ENCODE assay signal across 32 cellular contexts in the genomic region with DNA sequence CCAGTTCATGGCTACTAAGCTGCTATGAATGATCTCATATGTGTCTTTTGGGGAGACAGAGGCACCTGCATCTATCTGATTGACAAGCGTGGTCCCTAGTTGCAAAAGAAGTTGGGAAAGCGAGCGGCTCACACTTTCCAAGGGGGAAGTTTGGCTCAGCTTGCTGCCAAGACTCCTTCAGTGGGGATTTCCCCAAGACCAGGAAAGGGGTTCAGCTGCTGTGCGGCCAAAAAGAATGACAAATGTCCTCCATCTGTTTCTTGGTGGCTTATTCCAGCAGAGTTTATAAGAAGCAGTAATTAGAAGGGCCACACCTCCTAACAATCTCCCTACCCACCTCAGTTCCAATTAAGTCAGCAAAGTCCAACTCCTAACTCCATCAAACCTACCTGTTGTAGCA.
"Had no signal": no experiment of that assay in that cellular context is flagged by ENCODE, and none has a peak within 500 bp of the region (broad histone marks: within the 10 kb centered on the region; RNA-seq: fewer than 3 reads in every experiment).

No MANE protein-coding gene starts in this region.

- DNase-seq: natural killer cell; occipital lobe; ovary; posterior cingulate gyrus; psoas muscle; right cardiac atrium; right lobe of liver; sigmoid colon; spleen; stimulated activated CD4-positive, alpha-beta T cell treated with anti-CD3 and anti-CD28 coated beads, Interleukin-12 subunit alpha, Interleukin-12 subunit beta, amount 100 ng/mL, for 4 hours; stimulated activated CD4-positive, alpha-beta T cell treated with anti-CD3 and anti-CD28 coated beads, Interleukin-1b, Interleukin-23, amount 100 ng/mL, for 48 hours; stimulated activated CD4-positive, alpha-beta T cell treated with anti-CD3 and anti-CD28 coated beads, Interleukin-4, amount 100 ng/mL, for 1 hour; stimulated activated CD4-positive, alpha-beta T cell treated with anti-CD3 and anti-CD28 coated beads, Interleukin-4, amount 100 ng/mL, for 4 hours; stimulated activated CD8-positive, alpha-beta memory T cell treated with anti-CD3 and anti-CD28 coated beads, Interleukin-4, amount 100 ng/mL, for 48 hours; stimulated activated naive CD4-positive, alpha-beta T cell; stimulated activated naive CD8-positive, alpha-beta T cell treated with anti-CD3 and anti-CD28 coated beads, Interleukin-15, amount 100 ng/mL, for 72 hours; stimulated activated naive CD8-positive, alpha-beta T cell treated with anti-CD3 and anti-CD28 coated beads, Interleukin-15, Interleukin-2, amounts not matched to agents 100 U/mL and 50 U/mL, for 24 hours; substantia nigra; testis; tibial artery; transverse colon; upper lobe of right lung; uterus had no signal

- H3K9me3 ChIP-seq: ovary, psoas muscle, right lobe of liver, sigmoid colon, spleen, suprapubic skin, testis, tibial artery, transverse colon, upper lobe of right lung, uterus had no signal

- H3K4me1 ChIP-seq: neural progenitor cell, parathyroid adenoma, right lobe of liver, sigmoid colon, spleen, suprapubic skin, testis, tibial artery, transverse colon, upper lobe of right lung, uterus had no signal

- H3K36me3 ChIP-seq: neural progenitor cell, ovary, right lobe of liver, sigmoid colon, spleen, suprapubic skin, tibial artery, transverse colon, upper lobe of right lung, uterus had no signal

- H3K36me3 Mint-ChIP-seq: natural killer cell; neural progenitor cell; stimulated activated memory B cell treated with anti-CD40 and anti-IgM and Interleukin-4, amounts not matched to agents 10 μg/mL and 1 μg/mL and 100 μg/mL, for 72 hours; type B pancreatic cell had no signal

- H3K4me2 ChIP-seq: neural progenitor cell, smooth muscle cell had no signal

- H3K9ac ChIP-seq: neural progenitor cell, parathyroid adenoma had no signal

- H3K4me3 ChIP-seq: neural progenitor cell, ovary, psoas muscle, right lobe of liver, sigmoid colon, skin epidermis, smooth muscle cell, spleen, suprapubic skin, testis, tibial artery, transverse colon, upper lobe of right lung, uterus had no signal

- H2AFZ ChIP-seq: neural progenitor cell, parathyroid adenoma had no signal

- H3K27ac ChIP-seq: neural progenitor cell, ovary, parathyroid adenoma, psoas muscle, right lobe of liver, sigmoid colon, skin epidermis, spleen, suprapubic skin, testis, tibial artery, transverse colon, upper lobe of right lung, uterus had no signal

- H3K4me1 Mint-ChIP-seq: natural killer cell; stimulated activated memory B cell treated with anti-CD40 and anti-IgM and Interleukin-4, amounts not matched to agents 10 μg/mL and 1 μg/mL and 100 μg/mL, for 72 hours; stimulated activated naive CD8-positive, alpha-beta T cell treated with anti-CD3 and anti-CD28 coated beads, Interleukin-15, amount 100 ng/mL, for 72 hours had no signal

- H3K4me3 Mint-ChIP-seq: natural killer cell; nephron; neural progenitor cell; stimulated activated memory B cell treated with anti-CD40 and anti-IgM and Interleukin-4, amounts not matched to agents 10 μg/mL and 1 μg/mL and 100 μg/mL, for 72 hours; stimulated activated naive CD8-positive, alpha-beta T cell treated with anti-CD3 and anti-CD28 coated beads, Interleukin-15, amount 100 ng/mL, for 72 hours; type B pancreatic cell had no signal

- H3K27me3 ChIP-seq: neural progenitor cell, ovary, right lobe of liver, sigmoid colon, testis, tibial artery, transverse colon, upper lobe of right lung, uterus had no signal

- H3K79me2 ChIP-seq: parathyroid adenoma had no signal

- H3K27ac Mint-ChIP-seq: natural killer cell; nephron; neural progenitor cell; progenitor cell of endocrine pancreas; stimulated activated memory B cell treated with anti-CD40 and anti-IgM and Interleukin-4, amounts not matched to agents 10 μg/mL and 1 μg/mL and 100 μg/mL, for 72 hours; stimulated activated naive CD8-positive, alpha-beta T cell treated with anti-CD3 and anti-CD28 coated beads, Interleukin-15, amount 100 ng/mL, for 72 hours; type B pancreatic cell had no signal

- H3K9me3 Mint-ChIP-seq: natural killer cell; nephron; stimulated activated memory B cell treated with anti-CD40 and anti-IgM and Interleukin-4, amounts not matched to agents 10 μg/mL and 1 μg/mL and 100 μg/mL, for 72 hours; stimulated activated naive CD8-positive, alpha-beta T cell treated with anti-CD3 and anti-CD28 coated beads, Interleukin-15, amount 100 ng/mL, for 72 hours; type B pancreatic cell had no signal
